31 cellular contexts compared by ENCODE assay signal in genomic region chr2:144126302-144126701, GRCh38.
"Had no signal": no experiment of that assay in that cellular context is flagged by ENCODE, and none has a peak within 500 bp of the region (broad histone marks: within the 10 kb centered on the region; RNA-seq: fewer than 3 reads in every experiment).

No MANE protein-coding gene starts in this region.

- H3K27me3 Mint-ChIP-seq: activated B cell treated with CpG ODN at 0.5 μM for 24 hours; activated CD8-positive, alpha-beta T cell treated with anti-CD3 and anti-CD28 coated beads for 36 hours; activated naive CD4-positive, alpha-beta T cell treated with anti-CD3 and anti-CD28 coated beads, Interleukin-2, amount 10 ng/mL, durations not matched to agents 7 days and 5 days; activated naive CD8-positive, alpha-beta T cell; effector memory CD8-positive, alpha-beta T cell; T-helper 17 cell had no signal

- H3K36me3 Mint-ChIP-seq: activated naive CD4-positive, alpha-beta T cell treated with anti-CD3 and anti-CD28 coated beads, Interleukin-2, amount 10 ng/mL, durations not matched to agents 7 days and 5 days had no signal

- ATAC-seq: activated CD4-positive, CD25-positive, alpha-beta regulatory T cell treated with anti-CD3 and anti-CD28 coated beads, Interleukin-2, amount 50 U/mL, for 24 hours; activated CD8-positive, alpha-beta T cell treated with anti-CD3 and anti-CD28 coated beads for 36 hours; activated T-cell treated with anti-CD3 and anti-CD28 coated beads, Interleukin-2, amount 50 U/mL, for 72 hours; body of pancreas; effector memory CD8-positive, alpha-beta T cell; foreskin keratinocyte; gastrocnemius medialis; T-helper 17 cell had no signal

- H3K4me3 Mint-ChIP-seq: activated B cell treated with CpG ODN at 0.5 μM for 24 hours; activated CD8-positive, alpha-beta T cell treated with anti-CD3 and anti-CD28 coated beads for 36 hours; activated naive CD4-positive, alpha-beta T cell treated with anti-CD3 and anti-CD28 coated beads, Interleukin-2, amount 10 ng/mL, durations not matched to agents 7 days and 5 days; activated naive CD8-positive, alpha-beta T cell; effector memory CD8-positive, alpha-beta T cell; T-helper 17 cell; T-helper 2 cell treated with Interferon-gamma antibody and Interleukin-4, amounts not matched to agents 5 μg/mL and 100 μg/mL, for 36 hours had no signal

- H3K36me3 ChIP-seq: esophagus muscularis mucosa, gastrocnemius medialis, WERI-Rb-1 had no signal

- H3K9me3 Mint-ChIP-seq: activated B cell treated with CpG ODN at 0.5 μM for 24 hours; activated CD8-positive, alpha-beta T cell treated with anti-CD3 and anti-CD28 coated beads for 36 hours; activated naive CD4-positive, alpha-beta T cell treated with anti-CD3 and anti-CD28 coated beads, Interleukin-2, amount 10 ng/mL, durations not matched to agents 7 days and 5 days; effector memory CD8-positive, alpha-beta T cell had no signal

- H3K4me1 Mint-ChIP-seq: activated B cell treated with CpG ODN at 0.5 μM for 24 hours; activated naive CD4-positive, alpha-beta T cell treated with anti-CD3 and anti-CD28 coated beads, Interleukin-2, amount 10 ng/mL, durations not matched to agents 7 days and 5 days; T-helper 17 cell had no signal

- H3K4me3 ChIP-seq: body of pancreas, esophagus muscularis mucosa, gastrocnemius medialis had no signal

- H3K9me3 ChIP-seq: body of pancreas, esophagus muscularis mucosa, gastrocnemius medialis had no signal

- DNase-seq: activated B cell treated with CpG ODN at 0.5 μM for 24 hours; activated CD4-positive, alpha-beta T cell treated with anti-CD3 and anti-CD28 coated beads for 48 hours; activated CD4-positive, alpha-beta T cell treated with anti-CD3 and anti-CD28 coated beads, Interleukin-2, amount 50 U/mL, for 1 hour; activated CD4-positive, alpha-beta T cell treated with anti-CD3 and anti-CD28 coated beads, Interleukin-2, amount 50 U/mL, for 48 hours; activated CD8-positive, alpha-beta memory T cell treated with anti-CD3 and anti-CD28 coated beads for 24 hours; activated CD8-positive, alpha-beta T cell treated with anti-CD3 and anti-CD28 coated beads for 36 hours; activated gamma-delta T cell; activated naive CD4-positive, alpha-beta T cell; activated naive CD4-positive, alpha-beta T cell treated with anti-CD3 and anti-CD28 coated beads, Interleukin-2, amount 10 ng/mL, durations not matched to agents 7 days and 5 days; activated T-cell treated with anti-CD3 and anti-CD28 coated beads, Interleukin-2, amount 50 U/mL, for 1 hour; activated T-cell treated with anti-CD3 and anti-CD28 coated beads, Interleukin-2, amount 50 U/mL, for 72 hours; amniotic stem cell; anterior cingulate cortex; body of pancreas; caudate nucleus; cortex of kidney; dermis blood vessel endothelial cell; effector CD4-positive, alpha-beta T cell; effector memory CD8-positive, alpha-beta T cell; erythroblast; foreskin keratinocyte; gastrocnemius medialis; glutamatergic neuron; T-helper 17 cell; T1000; WERI-Rb-1 had no signal

- FAIRE-seq: colon had no signal

- H3K27ac ChIP-seq: body of pancreas, esophagus muscularis mucosa, foreskin keratinocyte, gastrocnemius medialis, WERI-Rb-1 had no signal

- H3K27me3 ChIP-seq: body of pancreas, esophagus muscularis mucosa, foreskin keratinocyte, gastrocnemius medialis had no signal

- H3K4me1 ChIP-seq: body of pancreas, esophagus muscularis mucosa, foreskin keratinocyte, gastrocnemius medialis had no signal

- H3K27ac Mint-ChIP-seq: activated B cell treated with CpG ODN at 0.5 μM for 24 hours; activated naive CD4-positive, alpha-beta T cell treated with anti-CD3 and anti-CD28 coated beads, Interleukin-2, amount 10 ng/mL, durations not matched to agents 7 days and 5 days; activated naive CD8-positive, alpha-beta T cell; effector memory CD8-positive, alpha-beta T cell; T-helper 17 cell; T-helper 2 cell treated with Interferon-gamma antibody and Interleukin-4, amounts not matched to agents 5 μg/mL and 100 μg/mL, for 36 hours had no signal
